In the genomic region with DNA sequence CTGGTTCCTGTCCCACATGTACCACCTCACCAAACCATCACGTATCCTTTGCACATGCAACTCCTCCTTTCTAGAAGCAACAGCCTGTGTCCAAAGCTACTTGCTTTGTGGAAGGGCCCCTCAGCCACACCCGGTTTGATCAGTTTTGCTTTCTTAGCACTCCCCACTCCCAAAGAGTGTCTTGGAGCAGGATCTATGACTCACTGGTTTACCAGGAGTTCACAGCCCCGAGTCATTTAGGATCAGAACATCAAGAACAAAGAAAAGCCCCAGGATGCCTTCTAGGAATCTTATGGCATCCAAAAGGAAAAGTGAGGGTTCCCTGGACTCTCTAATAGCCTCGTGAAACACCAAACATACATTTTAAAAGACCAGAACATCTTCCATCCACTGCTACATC, we compare ENCODE assay signal across 21 cellular contexts. TPM values are rescaled to one million over a fixed set of nuclear protein-coding genes. Genes with fewer than 3 reads are reported as not detected.
DNase-seq lines count a peak whose midpoint lies in the region; ATAC-seq and TF ChIP-seq lines count a peak whose summit lies in the region.
"Had no signal": no experiment of that assay in that cellular context is flagged by ENCODE, and none has a peak within 500 bp of the region (broad histone marks: within the 10 kb centered on the region; RNA-seq: fewer than 3 reads in every experiment).

No MANE protein-coding gene starts in this region.

- 46 to 72% methylated on average over 4 of the region's 4 CpGs for WGBS in sigmoid colon, 2 donors

- H3K9ac ChIP-seq in HUES48 (ENCODE audit: low read depth, low read length): no peak overlapping the region
- H3K9ac ChIP-seq: parathyroid adenoma, SK-N-SH had no signal

- intact Hi-C loops in sigmoid colon (cut with DNase I): loop anchor here (2.0 to 5.0 kb wide), 2 partner anchors 49 to 50 kb away; a partner anchor contains a TSS

- H3K4me1 ChIP-seq in HUES48 (ENCODE audit: control insufficient read depth, insufficient read depth, low read length) (peaks cover 23% of the 10 kb centered on the region), sigmoid colon (peaks cover 0 to 23% (median 17%) of the 10 kb centered on the region in 4 donors)
- H3K4me1 ChIP-seq: parathyroid adenoma had no signal

- DNase-seq in WTC11 (ENCODE audit: low spot score) (no peak), iPS-NIHi11 (ENCODE audit: low spot score) (peak; percentile 31), sigmoid colon (no peak), SW 1271 (lab: John Stamatoyannopoulos, UW) (no peak), kidney glomerular epithelial cell (lab: John Stamatoyannopoulos, UW) (no peak)
- DNase-seq: activated CD8-positive, alpha-beta T cell treated with anti-CD3 and anti-CD28 coated beads, Interleukin-2, amount 10 ng/mL, durations not matched to agents 7 days and 5 days; activated effector memory CD4-positive, alpha-beta T cell treated with Interleukin-2 at 50 U/mL for 16 hours; CD4-positive, CD25-positive, alpha-beta regulatory T cell; dermis blood vessel endothelial cell; GOT3; hippocampal formation; RPMI8226; SK-N-SH; stimulated activated CD4-positive, alpha-beta T cell treated with anti-CD3 and anti-CD28 coated beads, Interleukin-4, amount 100 ng/mL, for 24 hours had no signal

- ATAC-seq in WTC11: peak; percentile 41
- no peak for ATAC-seq in stimulated activated memory B cell treated with anti-CD40 and anti-IgM and Interleukin-4, amounts not matched to agents 10 μg/mL and 1 μg/mL and 100 μg/mL, for 72 hours
- ATAC-seq: activated CD8-positive, alpha-beta T cell treated with anti-CD3 and anti-CD28 coated beads, Interleukin-2, amount 10 ng/mL, durations not matched to agents 7 days and 5 days; sciatic nerve; stimulated activated effector memory CD8-positive, alpha-beta T cell treated with anti-CD3 and anti-CD28 coated beads, Interleukin-12 subunit alpha, Interleukin-12 subunit beta, amount 100 ng/mL, for 72 hours had no signal

- no peak overlapping the region for H3K27ac Mint-ChIP-seq in WTC11
- no peak overlapping the region for H3K27ac Mint-ChIP-seq in stimulated activated memory B cell treated with anti-CD40 and anti-IgM and Interleukin-4, amounts not matched to agents 10 μg/mL and 1 μg/mL and 100 μg/mL, for 72 hours
- H3K27ac Mint-ChIP-seq: activated CD8-positive, alpha-beta T cell treated with anti-CD3 and anti-CD28 coated beads, Interleukin-2, amount 10 ng/mL, durations not matched to agents 7 days and 5 days; CD4-positive, CD25-positive, alpha-beta regulatory T cell; stimulated activated effector memory CD8-positive, alpha-beta T cell treated with anti-CD3 and anti-CD28 coated beads, Interleukin-12 subunit alpha, Interleukin-12 subunit beta, amount 100 ng/mL, for 72 hours had no signal

- H3K4me3 Mint-ChIP-seq in WTC11: no peak overlapping the region
- H3K4me3 Mint-ChIP-seq in stimulated activated memory B cell treated with anti-CD40 and anti-IgM and Interleukin-4, amounts not matched to agents 10 μg/mL and 1 μg/mL and 100 μg/mL, for 72 hours: no peak overlapping the region
- H3K4me3 Mint-ChIP-seq: activated CD8-positive, alpha-beta T cell treated with anti-CD3 and anti-CD28 coated beads, Interleukin-2, amount 10 ng/mL, durations not matched to agents 7 days and 5 days; CD4-positive, CD25-positive, alpha-beta regulatory T cell; central memory CD8-positive, alpha-beta T cell; stimulated activated effector memory CD8-positive, alpha-beta T cell treated with anti-CD3 and anti-CD28 coated beads, Interleukin-12 subunit alpha, Interleukin-12 subunit beta, amount 100 ng/mL, for 72 hours had no signal

- peaks cover 32% of the 10 kb centered on the region for H3K4me1 Mint-ChIP-seq in WTC11
- H3K4me1 Mint-ChIP-seq in stimulated activated memory B cell treated with anti-CD40 and anti-IgM and Interleukin-4, amounts not matched to agents 10 μg/mL and 1 μg/mL and 100 μg/mL, for 72 hours: peaks cover 12% of the 10 kb centered on the region

- H3K9me3 ChIP-seq in HUES48 (ENCODE audit: control insufficient read depth, insufficient read depth, low read length): peaks cover 2% of the 10 kb centered on the region; the same call in 1 of the 2 replicates
- H3K9me3 ChIP-seq in sigmoid colon: no peaks in the 10 kb centered on the region
- H3K9me3 ChIP-seq: SK-N-SH, suprapubic skin had no signal

- CTCF ChIA-PET in WTC11 (lab: Charles Lee): interaction anchor here (0.6 to 1.1 kb wide), 2 partner anchors 17 to 41 kb away, joined by 3 to 5 read pairs; no protein-coding TSS in a partner anchor

- TF ChIP-seq CTCF in WTC11 (IDR thresholded peaks at IDR 0.05): no peak
- no peak for TF ChIP-seq CTCF in sigmoid colon (IDR thresholded peaks at IDR 0.05)

- POLR2A ChIA-PET in WTC11 (lab: Charles Lee): no interaction called here

- H3K27me3 ChIP-seq in HUES48 (ENCODE audit: control insufficient read depth, insufficient read depth, low read length) (no peaks in the 10 kb centered on the region), sigmoid colon (no peaks in the 10 kb centered on the region)

- peaks cover 11% of the 10 kb centered on the region for H3K36me3 Mint-ChIP-seq in WTC11
- H3K36me3 Mint-ChIP-seq in stimulated activated memory B cell treated with anti-CD40 and anti-IgM and Interleukin-4, amounts not matched to agents 10 μg/mL and 1 μg/mL and 100 μg/mL, for 72 hours: no peaks in the 10 kb centered on the region
- H3K36me3 Mint-ChIP-seq: CD4-positive, CD25-positive, alpha-beta regulatory T cell; stimulated activated effector memory CD8-positive, alpha-beta T cell treated with anti-CD3 and anti-CD28 coated beads, Interleukin-12 subunit alpha, Interleukin-12 subunit beta, amount 100 ng/mL, for 72 hours had no signal

- peaks cover 9% of the 10 kb centered on the region for H3K9me3 Mint-ChIP-seq in WTC11
- H3K9me3 Mint-ChIP-seq in stimulated activated memory B cell treated with anti-CD40 and anti-IgM and Interleukin-4, amounts not matched to agents 10 μg/mL and 1 μg/mL and 100 μg/mL, for 72 hours: no peaks in the 10 kb centered on the region
- H3K9me3 Mint-ChIP-seq: central memory CD8-positive, alpha-beta T cell; stimulated activated effector memory CD8-positive, alpha-beta T cell treated with anti-CD3 and anti-CD28 coated beads, Interleukin-12 subunit alpha, Interleukin-12 subunit beta, amount 100 ng/mL, for 72 hours had no signal

- H3K4me3 ChIP-seq in HUES48 (ENCODE audit: low read depth, low read length) (no peak overlapping the region), sigmoid colon (no peak overlapping the region)
- H3K4me3 ChIP-seq: suprapubic skin had no signal

- no peaks in the 10 kb centered on the region for H3K36me3 ChIP-seq in HUES48 (ENCODE audit: control insufficient read depth, insufficient read depth, low read length)
- H3K36me3 ChIP-seq in sigmoid colon: no peaks in the 10 kb centered on the region
- H3K36me3 ChIP-seq: suprapubic skin had no signal

- no peaks in the 10 kb centered on the region; the same call in 1 of the 2 replicates for H3K27me3 Mint-ChIP-seq in WTC11 (ENCODE audit: low read depth)
- no peaks in the 10 kb centered on the region for H3K27me3 Mint-ChIP-seq in stimulated activated memory B cell treated with anti-CD40 and anti-IgM and Interleukin-4, amounts not matched to agents 10 μg/mL and 1 μg/mL and 100 μg/mL, for 72 hours
- H3K27me3 Mint-ChIP-seq: CD4-positive, CD25-positive, alpha-beta regulatory T cell had no signal

- H3K27ac ChIP-seq in HUES48 (ENCODE audit: low read depth, low read length): peak overlapping the region; percentile 55
- peak overlapping the region in 3 of 4 donors; percentile 17 to 74 (median 71) for H3K27ac ChIP-seq in sigmoid colon
- H3K27ac ChIP-seq: parathyroid adenoma, suprapubic skin had no signal

- TF ChIP-seq EP300 in sigmoid colon (IDR thresholded peaks at IDR 0.05): no peak

- TF ChIP-seq POLR2A in sigmoid colon (IDR thresholded peaks at IDR 0.05): no peak

TF ChIP-seq in WTC11, 78 proteins besides CTCF, POLR2A, EP300 and RAD21 (continues in another document):
- TF ChIP-seq ESRRA (CRISPR knock-in tag; IDR thresholded peaks at IDR 0.05; ENCODE audit: borderline replicate concordance): no peak
- TF ChIP-seq, protein P1, sequence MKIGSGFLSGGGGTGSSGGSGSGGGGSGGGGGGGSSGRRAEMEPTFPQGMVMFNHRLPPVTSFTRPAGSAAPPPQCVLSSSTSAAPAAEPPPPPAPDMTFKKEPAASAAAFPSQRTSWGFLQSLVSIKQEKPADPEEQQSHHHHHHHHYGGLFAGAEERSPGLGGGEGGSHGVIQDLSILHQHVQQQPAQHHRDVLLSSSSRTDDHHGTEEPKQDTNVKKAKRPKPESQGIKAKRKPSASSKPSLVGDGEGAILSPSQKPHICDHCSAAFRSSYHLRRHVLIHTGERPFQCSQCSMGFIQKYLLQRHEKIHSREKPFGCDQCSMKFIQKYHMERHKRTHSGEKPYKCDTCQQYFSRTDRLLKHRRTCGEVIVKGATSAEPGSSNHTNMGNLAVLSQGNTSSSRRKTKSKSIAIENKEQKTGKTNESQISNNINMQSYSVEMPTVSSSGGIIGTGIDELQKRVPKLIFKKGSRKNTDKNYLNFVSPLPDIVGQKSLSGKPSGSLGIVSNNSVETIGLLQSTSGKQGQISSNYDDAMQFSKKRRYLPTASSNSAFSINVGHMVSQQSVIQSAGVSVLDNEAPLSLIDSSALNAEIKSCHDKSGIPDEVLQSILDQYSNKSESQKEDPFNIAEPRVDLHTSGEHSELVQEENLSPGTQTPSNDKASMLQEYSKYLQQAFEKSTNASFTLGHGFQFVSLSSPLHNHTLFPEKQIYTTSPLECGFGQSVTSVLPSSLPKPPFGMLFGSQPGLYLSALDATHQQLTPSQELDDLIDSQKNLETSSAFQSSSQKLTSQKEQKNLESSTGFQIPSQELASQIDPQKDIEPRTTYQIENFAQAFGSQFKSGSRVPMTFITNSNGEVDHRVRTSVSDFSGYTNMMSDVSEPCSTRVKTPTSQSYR (CRISPR knock-in tag; IDR thresholded peaks at IDR 0.05): no peak
- no peak for TF ChIP-seq TCF7 (CRISPR knock-in tag; IDR thresholded peaks at IDR 0.05; ENCODE audit: low read depth)
- TF ChIP-seq MXD4 (CRISPR knock-in tag; IDR thresholded peaks at IDR 0.05; ENCODE audit: borderline replicate concordance): no peak
- TF ChIP-seq IRF2 (CRISPR knock-in tag; IDR thresholded peaks at IDR 0.05; ENCODE audit: borderline replicate concordance, low read depth): no peak
- no peak for TF ChIP-seq NR2C2 (CRISPR knock-in tag; IDR thresholded peaks at IDR 0.05)

RNA-seq across cellular contexts. Expression of a gene that starts 50.7 kb away (rescaled TPM):
- total RNA-seq in WTC11 (2021) (116 to 125 TPM (median 120 TPM) in 3 replicates), sigmoid colon (100 to 1,000 TPM in 1 of 4 donors, 10 to 100 TPM in 3; 39.6 to 130 (median 61.3) TPM)
- 1 to 10 TPM; 1.2 to 8.5 (median 1.4) TPM for polyA plus RNA-seq in sigmoid colon
